ENCODE assay signal across 29 cellular contexts in the genomic region with DNA sequence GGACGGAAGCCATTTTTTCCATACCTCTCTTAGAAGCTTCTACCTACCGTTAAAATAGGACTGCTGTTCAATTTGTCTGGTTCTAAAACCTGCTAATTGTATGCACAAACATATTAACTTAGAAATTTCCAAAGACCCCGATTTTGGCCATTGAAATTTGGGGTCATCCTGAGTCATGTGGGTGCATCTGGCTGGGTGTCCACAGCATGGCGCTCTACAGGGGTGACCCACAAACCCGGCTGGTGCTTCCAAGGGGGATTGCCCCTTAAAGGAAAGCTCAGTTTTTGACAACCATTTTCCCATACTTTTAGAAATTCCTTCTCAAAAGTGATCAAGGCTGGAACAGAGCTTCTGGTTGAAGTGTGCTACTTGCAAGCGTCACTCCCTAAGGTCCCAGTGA.
"Had no signal": no experiment of that assay in that cellular context is flagged by ENCODE, and none has a peak within 500 bp of the region (broad histone marks: within the 10 kb centered on the region; RNA-seq: fewer than 3 reads in every experiment).

No MANE protein-coding gene starts in this region.

- H2AFZ ChIP-seq: hepatocyte, neural progenitor cell had no signal

- ATAC-seq: foreskin keratinocyte; gastroesophageal sphincter; heart left ventricle; left lung; naive thymus-derived CD4-positive, alpha-beta T cell; psoas muscle; right cardiac atrium; stimulated activated memory B cell treated with anti-CD40 and anti-IgM and Interleukin-4, amounts not matched to agents 10 μg/mL and 1 μg/mL and 100 μg/mL, for 72 hours; stimulated activated naive CD8-positive, alpha-beta T cell treated with anti-CD3 and anti-CD28 coated beads, Interleukin-15, Interleukin-2, amounts not matched to agents 100 U/mL and 50 U/mL, for 24 hours had no signal

- H3K4me1 ChIP-seq: colonic mucosa, foreskin keratinocyte, heart left ventricle, left lung, neural progenitor cell, psoas muscle, tibial artery had no signal

- H3K4me3 Mint-ChIP-seq: dendritic cell treated with granulocyte-macrophage colony-stimulating factor and Interleukin-4, amounts not matched to agents 40 ng/mL and 50 ng/mL, for 4 days; naive thymus-derived CD4-positive, alpha-beta T cell; nephron; neural progenitor cell; stimulated activated memory B cell treated with anti-CD40 and anti-IgM and Interleukin-4, amounts not matched to agents 10 μg/mL and 1 μg/mL and 100 μg/mL, for 72 hours; type B pancreatic cell had no signal

- H3K9ac ChIP-seq: neural progenitor cell had no signal

- DNase-seq: colonic mucosa; effector CD8-positive, alpha-beta T cell; foreskin keratinocyte; heart left ventricle; left cardiac atrium; left lung; mesenchymal stem cell; midbrain; naive thymus-derived CD4-positive, alpha-beta T cell; psoas muscle; right cardiac atrium; spleen; stimulated activated CD4-positive, alpha-beta T cell treated with anti-CD3 and anti-CD28 coated beads, Interleukin-4, amount 100 ng/mL, for 4 hours; stimulated activated naive CD8-positive, alpha-beta T cell treated with anti-CD3 and anti-CD28 coated beads, Interleukin-15, Interleukin-2, amounts not matched to agents 100 U/mL and 50 U/mL, for 24 hours; substantia nigra; testis; tibial artery had no signal

- H3K36me3 Mint-ChIP-seq: naive thymus-derived CD4-positive, alpha-beta T cell; neural progenitor cell; stimulated activated memory B cell treated with anti-CD40 and anti-IgM and Interleukin-4, amounts not matched to agents 10 μg/mL and 1 μg/mL and 100 μg/mL, for 72 hours had no signal

- H3K79me2 ChIP-seq: hepatocyte had no signal

- H3K4me1 Mint-ChIP-seq: naive thymus-derived CD4-positive, alpha-beta T cell; stimulated activated memory B cell treated with anti-CD40 and anti-IgM and Interleukin-4, amounts not matched to agents 10 μg/mL and 1 μg/mL and 100 μg/mL, for 72 hours had no signal

- H3K4me3 ChIP-seq: colonic mucosa, esophagus muscularis mucosa, gastroesophageal sphincter, heart left ventricle, hepatocyte, left lung, neural progenitor cell, psoas muscle, skin epidermis, spleen, testis, tibial artery had no signal

- H3K27ac Mint-ChIP-seq: dendritic cell treated with granulocyte-macrophage colony-stimulating factor and Interleukin-4, amounts not matched to agents 40 ng/mL and 50 ng/mL, for 4 days; naive thymus-derived CD4-positive, alpha-beta T cell; nephron; neural progenitor cell; stimulated activated memory B cell treated with anti-CD40 and anti-IgM and Interleukin-4, amounts not matched to agents 10 μg/mL and 1 μg/mL and 100 μg/mL, for 72 hours had no signal

- FAIRE-seq: endothelial cell of umbilical vein, islet of Langerhans, urothelium cell line had no signal

- H3K27me3 ChIP-seq: colonic mucosa, hepatocyte, neural progenitor cell, testis had no signal

- H3K4me2 ChIP-seq: hepatocyte, neural progenitor cell had no signal

- H3K36me3 ChIP-seq: colonic mucosa, esophagus muscularis mucosa, gastroesophageal sphincter, heart left ventricle, left lung, neural progenitor cell, spleen, tibial artery had no signal

- H3K27ac ChIP-seq: colonic mucosa, esophagus muscularis mucosa, foreskin keratinocyte, gastroesophageal sphincter, heart left ventricle, hepatocyte, left lung, neural progenitor cell, psoas muscle, skin epidermis, spleen, testis, tibial artery had no signal

- H3K27me3 Mint-ChIP-seq: type B pancreatic cell had no signal

- H3K9me3 Mint-ChIP-seq: dendritic cell treated with granulocyte-macrophage colony-stimulating factor and Interleukin-4, amounts not matched to agents 40 ng/mL and 50 ng/mL, for 4 days; type B pancreatic cell had no signal

- H3K9me3 ChIP-seq: colonic mucosa, left lung, psoas muscle, testis, tibial artery had no signal
